Comparison of ENCODE assay signal across 8 cellular contexts in genomic region chr2:33272001-33272400, GRCh38.
A peak's percentile ranks its signal among the peaks of the same experiment; 100 is the strongest.
DNase-seq lines count a peak whose midpoint lies in the region; ATAC-seq and TF ChIP-seq lines count a peak whose summit lies in the region.

No MANE protein-coding gene starts in this region.

- H3K9me3 ChIP-seq in GM23248 (ENCODE audit: low read depth) (no peaks in the 10 kb centered on the region), WERI-Rb-1 (ENCODE audit: severe bottlenecking) (no peaks in the 10 kb centered on the region)

- peak; percentile 96 for ATAC-seq in GM18861 (IDR thresholded peaks at IDR 0.05; ENCODE audit: unreplicated experiment)

- H3K27me3 ChIP-seq in GM23248 (replicated peaks; ENCODE audit: insufficient read depth) (no peaks in the 10 kb centered on the region), WERI-Rb-1 (ENCODE audit: insufficient read depth, low read depth, severe bottlenecking) (no peaks in the 10 kb centered on the region)

- WGBS in GM23248 (ENCODE audit: low coverage in 1 of 2, low lambda C conversion rate in 2 of 2, missing lambda C conversion rate in 2 of 2), 2 experiments = 75 to 78% methylated on average over 4 of the region's 4 CpGs

- DNase-seq in GM23248 (peak; percentile 70), iris pigment epithelial cell (ENCODE audit: low read depth) (peak; percentile 30), NCI-H526 (lab: John Stamatoyannopoulos, UW) (no peak), WERI-Rb-1 (no peak), SW480 (ENCODE audit: low spot score) (no peak), DMS53 treated with DMSO at 0.1 percent for 48 hours (lab: John Stamatoyannopoulos, UW; ENCODE audit: unreplicated experiment) (no peak)
- peak; percentile 59 for DNase-seq in Jurkat, Clone E6-1 (ENCODE audit: low read depth, low spot score)

- H3F3A ChIP-seq in GM23248 (ENCODE audit: insufficient read depth) = peaks cover 68% of the 10 kb centered on the region

- TF ChIP-seq CTCF in WERI-Rb-1 (IDR thresholded peaks at IDR 0.05; ENCODE audit: low read depth, low read length) = no peak

- no peak overlapping the region for H2AFZ ChIP-seq in GM23248

- H3K4me1 ChIP-seq in GM23248 (ENCODE audit: insufficient read depth) = peaks cover 49% of the 10 kb centered on the region

- H4K20me1 ChIP-seq in GM23248 (ENCODE audit: insufficient read depth) = no peaks in the 10 kb centered on the region

- H3K9me2 ChIP-seq in GM23248 (ENCODE audit: insufficient read depth) = no peaks in the 10 kb centered on the region

- H3K36me3 ChIP-seq in GM23248 (ENCODE audit: low read depth) (peaks cover 18% of the 10 kb centered on the region; the same call in 1 of the 2 replicates), WERI-Rb-1 (no peaks in the 10 kb centered on the region)

- 0 out of 2 replicates have a peak overlapping the region, but pooled peaks have one; percentile 3 for H3K9ac ChIP-seq in GM23248

- H3K4me3 ChIP-seq in GM23248 (no peak overlapping the region), WERI-Rb-1 (ENCODE audit: low read depth, low read length) (no peak overlapping the region)
- H3K4me3 ChIP-seq in Jurkat, Clone E6-1 (ENCODE audit: low read length) = no peak overlapping the region

- no peaks in the 10 kb centered on the region for H3K79me2 ChIP-seq in GM23248 (ENCODE audit: insufficient read depth)

- in situ Hi-C loops in GM23248 (cut with MboI) = no loop called here

- H3K4me2 ChIP-seq in GM23248 (ENCODE audit: unreplicated experiment) = peak overlapping the region; percentile 7

- H3K27ac ChIP-seq in GM23248 (peak overlapping the region; percentile 19; the same call in 1 of the 2 replicates), WERI-Rb-1 (no peak overlapping the region)

Comparison
In these comparisons a context has a peak if more than half of its experiments do, and no peak if none do; other contexts are left out.
1. DNase-seq: peak in GM23248 (single experiment), Jurkat, Clone E6-1 (single experiment) and iris pigment epithelial cell (single experiment); none in NCI-H526 (0 of 2), WERI-Rb-1 (single experiment), SW480 (single experiment) and DMS53 treated with DMSO at 0.1 percent for 48 hours (single experiment).